ENCODE assay signal across 4 cellular contexts in the genomic region with DNA sequence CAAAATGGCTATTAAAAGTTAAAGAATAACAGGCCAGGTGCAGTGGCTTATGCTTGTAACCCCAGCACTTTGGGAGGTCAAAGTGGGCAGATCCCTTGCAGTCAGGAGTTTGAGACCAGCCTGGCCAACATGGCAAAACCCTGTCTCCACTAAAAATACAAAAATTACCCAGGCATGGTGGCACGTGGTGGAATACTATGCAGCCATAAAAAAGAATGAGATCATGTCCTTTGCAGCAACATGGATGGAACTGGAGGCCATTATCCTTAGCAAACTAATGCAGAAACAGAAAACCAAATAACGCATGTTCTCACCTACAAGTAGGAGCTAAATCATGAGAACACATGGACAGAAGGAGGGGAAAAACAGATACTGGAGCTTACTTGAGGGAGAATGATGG. TPM values are rescaled to one million over a fixed set of nuclear protein-coding genes. Genes with fewer than 3 reads are reported as not detected.
"Had no signal": no experiment of that assay in that cellular context is flagged by ENCODE, and none has a peak within 500 bp of the region (broad histone marks: within the 10 kb centered on the region; RNA-seq: fewer than 3 reads in every experiment).

No MANE protein-coding gene starts in this region.

RNA-seq across cellular contexts. Expression of a gene that starts 15.9 kb away (rescaled TPM):
- total RNA-seq: left lobe of liver, left ventricle myocardium superior, lung microvascular endothelial cell had no signal
- polyA plus RNA-seq: immature natural killer cell had no signal
